Comparison of ENCODE assay signal across 22 cellular contexts in the genomic region with DNA sequence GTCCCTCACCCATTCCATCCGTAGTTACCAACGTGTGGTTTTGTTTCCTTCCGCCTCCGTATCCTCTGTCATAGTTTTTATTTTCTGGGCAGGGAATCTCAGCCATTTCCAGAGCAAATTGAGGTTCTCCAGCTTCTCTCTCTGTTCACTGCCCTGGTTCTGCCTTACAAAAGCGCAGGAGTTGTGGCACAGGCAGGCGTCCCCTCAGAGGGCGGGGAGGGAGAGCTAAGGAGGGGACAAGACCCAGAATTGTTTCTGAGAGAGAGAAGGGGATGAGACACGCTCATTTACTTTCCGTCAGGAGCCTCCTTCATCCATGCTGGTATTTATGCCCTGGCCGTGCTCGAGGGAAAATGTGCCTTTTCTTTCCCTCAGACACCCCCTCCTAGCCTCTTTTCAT.
"Had no signal": no experiment of that assay in that cellular context is flagged by ENCODE, and none has a peak within 500 bp of the region (broad histone marks: within the 10 kb centered on the region; RNA-seq: fewer than 3 reads in every experiment).

No MANE protein-coding gene starts in this region.

- ATAC-seq: effector memory CD8-positive, alpha-beta T cell; gastrocnemius medialis; mucosa of descending colon; natural killer cell treated with Interleukin-12 subunit alpha and Interleukin-12 subunit beta and Interleukin-15 and Interleukin-18, amount 100 ng/mL, for 72 hours; pancreas; stimulated activated naive B cell treated with anti-CD40 and anti-IgM and Interleukin-4, amounts not matched to agents 10 μg/mL and 1 μg/mL and 100 μg/mL, for 72 hours had no signal

- H3K36me3 Mint-ChIP-seq: memory B cell; mesothelial cell of epicardium; naive B cell; natural killer cell treated with Interleukin-12 subunit alpha and Interleukin-12 subunit beta and Interleukin-15 and Interleukin-18, amount 100 ng/mL, for 72 hours; stimulated activated naive B cell treated with anti-CD40 and anti-IgM and Interleukin-4, amounts not matched to agents 10 μg/mL and 1 μg/mL and 100 μg/mL, for 72 hours had no signal

- H3K4me3 Mint-ChIP-seq: effector memory CD8-positive, alpha-beta T cell; memory B cell; mesothelial cell of epicardium; naive B cell; natural killer cell treated with Interleukin-12 subunit alpha and Interleukin-12 subunit beta and Interleukin-15 and Interleukin-18, amount 100 ng/mL, for 72 hours; stimulated activated naive B cell treated with anti-CD40 and anti-IgM and Interleukin-4, amounts not matched to agents 10 μg/mL and 1 μg/mL and 100 μg/mL, for 72 hours; stimulated activated naive CD8-positive, alpha-beta T cell treated with anti-CD3 and anti-CD28 coated beads, Interleukin-15, Interleukin-2, amounts not matched to agents 100 ng/mL and 50 ng/mL, for 24 hours had no signal

- H3K27me3 ChIP-seq: gastrocnemius medialis, pancreas, right lobe of liver had no signal

- DNase-seq: cortex of kidney; effector memory CD8-positive, alpha-beta T cell; erythroblast; gastrocnemius medialis; head of caudate nucleus; mucosa of descending colon; naive B cell; occipital lobe; pancreas; small intestine; stimulated activated CD4-positive, alpha-beta T cell treated with anti-CD3 and anti-CD28 coated beads, Interleukin-15, amount 100 ng/mL, for 24 hours; stimulated activated CD4-positive, alpha-beta T cell treated with anti-CD3 and anti-CD28 coated beads, Interleukin-2, amount 100 ng/mL, for 48 hours; stimulated activated naive B cell treated with anti-CD40 and anti-IgM and Interleukin-4, amounts not matched to agents 10 μg/mL and 1 μg/mL and 100 μg/mL, for 72 hours; trophoblast cell had no signal

- FAIRE-seq: endometrium, keratinocyte, pancreas, small intestine had no signal

- H3K27ac Mint-ChIP-seq: effector memory CD8-positive, alpha-beta T cell; memory B cell; mesothelial cell of epicardium; naive B cell; natural killer cell treated with Interleukin-12 subunit alpha and Interleukin-12 subunit beta and Interleukin-15 and Interleukin-18, amount 100 ng/mL, for 72 hours; stimulated activated naive B cell treated with anti-CD40 and anti-IgM and Interleukin-4, amounts not matched to agents 10 μg/mL and 1 μg/mL and 100 μg/mL, for 72 hours; stimulated activated naive CD8-positive, alpha-beta T cell treated with anti-CD3 and anti-CD28 coated beads, Interleukin-15, Interleukin-2, amounts not matched to agents 100 ng/mL and 50 ng/mL, for 24 hours had no signal

- H3K36me3 ChIP-seq: gastrocnemius medialis, pancreas, right lobe of liver had no signal

- H3K27ac ChIP-seq: gastrocnemius medialis, pancreas, right lobe of liver had no signal

- H3K9me3 ChIP-seq: gastrocnemius medialis, mucosa of descending colon, pancreas, right lobe of liver had no signal

- H3K4me3 ChIP-seq: gastrocnemius medialis, lung, mucosa of descending colon, pancreas, right lobe of liver had no signal

- H3K27me3 Mint-ChIP-seq: naive B cell; stimulated activated naive B cell treated with anti-CD40 and anti-IgM and Interleukin-4, amounts not matched to agents 10 μg/mL and 1 μg/mL and 100 μg/mL, for 72 hours had no signal

- H3K4me1 Mint-ChIP-seq: memory B cell; naive B cell; stimulated activated naive B cell treated with anti-CD40 and anti-IgM and Interleukin-4, amounts not matched to agents 10 μg/mL and 1 μg/mL and 100 μg/mL, for 72 hours had no signal

- H3K4me1 ChIP-seq: gastrocnemius medialis, pancreas, right lobe of liver had no signal

- H3K9me3 Mint-ChIP-seq: naive B cell; natural killer cell treated with Interleukin-12 subunit alpha and Interleukin-12 subunit beta and Interleukin-15 and Interleukin-18, amount 100 ng/mL, for 72 hours had no signal
